ENCODE assay signal across 1 cellular context in the genomic region with DNA sequence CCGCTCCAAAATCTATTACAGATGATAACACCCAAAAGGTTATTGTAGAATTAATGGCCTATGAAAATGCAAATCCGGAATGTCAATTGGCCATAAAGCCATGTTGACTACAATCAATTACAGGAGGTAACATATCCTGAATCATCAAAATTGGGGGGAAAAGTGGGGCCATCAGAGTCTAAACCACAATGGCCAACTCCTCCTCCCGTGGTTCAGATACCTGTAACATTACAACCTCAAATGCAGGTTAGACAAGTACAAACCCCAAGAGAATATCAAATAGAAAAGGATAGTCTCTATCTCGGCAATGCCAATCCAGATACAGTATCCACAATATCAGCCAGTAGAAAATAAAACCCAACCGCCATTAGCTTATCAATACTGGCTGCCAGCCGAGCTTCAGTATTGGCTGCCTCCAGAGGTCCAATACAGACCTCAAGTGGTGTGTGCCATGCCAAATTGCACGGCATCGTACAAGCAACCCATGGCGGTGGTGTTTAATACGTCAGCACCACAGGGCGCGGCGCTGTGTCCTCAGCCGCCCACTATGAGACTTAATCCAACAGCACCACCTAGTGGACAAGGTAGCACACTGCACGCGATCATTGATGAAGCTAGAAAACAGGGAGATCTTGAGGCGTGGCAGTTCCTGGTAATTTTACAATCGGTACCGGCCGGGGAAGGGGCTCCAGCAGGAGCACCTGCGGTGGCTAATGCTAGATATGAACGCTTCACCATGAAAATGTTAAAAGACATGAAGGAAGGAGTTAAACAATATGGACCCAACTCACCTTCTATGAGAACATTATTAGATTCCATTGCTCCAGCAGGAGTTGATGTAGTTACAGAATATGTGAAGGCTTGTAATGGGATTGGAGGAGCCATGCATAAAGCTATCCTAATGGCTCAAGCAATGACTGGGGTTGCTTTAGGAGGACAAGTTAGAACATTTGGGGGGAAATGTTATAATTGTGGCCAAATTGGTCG.
TF ChIP-seq lines count a peak whose summit lies in the region.

No MANE protein-coding gene starts in this region.

TF ChIP-seq in K562, 482 proteins besides CTCF, POLR2A, EP300 and RAD21 (continued from another document and continues in another):
- TF ChIP-seq, protein P1, sequence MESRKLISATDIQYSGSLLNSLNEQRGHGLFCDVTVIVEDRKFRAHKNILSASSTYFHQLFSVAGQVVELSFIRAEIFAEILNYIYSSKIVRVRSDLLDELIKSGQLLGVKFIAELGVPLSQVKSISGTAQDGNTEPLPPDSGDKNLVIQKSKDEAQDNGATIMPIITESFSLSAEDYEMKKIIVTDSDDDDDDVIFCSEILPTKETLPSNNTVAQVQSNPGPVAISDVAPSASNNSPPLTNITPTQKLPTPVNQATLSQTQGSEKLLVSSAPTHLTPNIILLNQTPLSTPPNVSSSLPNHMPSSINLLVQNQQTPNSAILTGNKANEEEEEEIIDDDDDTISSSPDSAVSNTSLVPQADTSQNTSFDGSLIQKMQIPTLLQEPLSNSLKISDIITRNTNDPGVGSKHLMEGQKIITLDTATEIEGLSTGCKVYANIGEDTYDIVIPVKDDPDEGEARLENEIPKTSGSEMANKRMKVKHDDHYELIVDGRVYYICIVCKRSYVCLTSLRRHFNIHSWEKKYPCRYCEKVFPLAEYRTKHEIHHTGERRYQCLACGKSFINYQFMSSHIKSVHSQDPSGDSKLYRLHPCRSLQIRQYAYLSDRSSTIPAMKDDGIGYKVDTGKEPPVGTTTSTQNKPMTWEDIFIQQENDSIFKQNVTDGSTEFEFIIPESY (CRISPR knock-in tag; IDR thresholded peaks at IDR 0.05) = peak; percentile 64; the same call in 1 of the 2 replicates
- no peak for TF ChIP-seq KAT7 (CRISPR knock-in tag; IDR thresholded peaks at IDR 0.05; ENCODE audit: borderline replicate concordance)
- TF ChIP-seq, protein P2, sequence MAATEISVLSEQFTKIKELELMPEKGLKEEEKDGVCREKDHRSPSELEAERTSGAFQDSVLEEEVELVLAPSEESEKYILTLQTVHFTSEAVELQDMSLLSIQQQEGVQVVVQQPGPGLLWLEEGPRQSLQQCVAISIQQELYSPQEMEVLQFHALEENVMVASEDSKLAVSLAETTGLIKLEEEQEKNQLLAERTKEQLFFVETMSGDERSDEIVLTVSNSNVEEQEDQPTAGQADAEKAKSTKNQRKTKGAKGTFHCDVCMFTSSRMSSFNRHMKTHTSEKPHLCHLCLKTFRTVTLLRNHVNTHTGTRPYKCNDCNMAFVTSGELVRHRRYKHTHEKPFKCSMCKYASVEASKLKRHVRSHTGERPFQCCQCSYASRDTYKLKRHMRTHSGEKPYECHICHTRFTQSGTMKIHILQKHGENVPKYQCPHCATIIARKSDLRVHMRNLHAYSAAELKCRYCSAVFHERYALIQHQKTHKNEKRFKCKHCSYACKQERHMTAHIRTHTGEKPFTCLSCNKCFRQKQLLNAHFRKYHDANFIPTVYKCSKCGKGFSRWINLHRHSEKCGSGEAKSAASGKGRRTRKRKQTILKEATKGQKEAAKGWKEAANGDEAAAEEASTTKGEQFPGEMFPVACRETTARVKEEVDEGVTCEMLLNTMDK (IDR thresholded peaks at IDR 0.05; ENCODE audit: borderline replicate concordance, insufficient read depth, low read depth, low read length, poor library complexity, severe bottlenecking) = peak; percentile 59
- 0 out of 2 replicates have a peak, but pooled peaks have one; percentile 8 for TF ChIP-seq SMAD4 (CRISPR knock-in tag; conservative IDR thresholded peaks at IDR 0.05)
- no peak for TF ChIP-seq NFE2L1 (tag; IDR thresholded peaks at IDR 0.05; ENCODE audit: borderline replicate concordance, low read depth)
- TF ChIP-seq, protein P3, sequence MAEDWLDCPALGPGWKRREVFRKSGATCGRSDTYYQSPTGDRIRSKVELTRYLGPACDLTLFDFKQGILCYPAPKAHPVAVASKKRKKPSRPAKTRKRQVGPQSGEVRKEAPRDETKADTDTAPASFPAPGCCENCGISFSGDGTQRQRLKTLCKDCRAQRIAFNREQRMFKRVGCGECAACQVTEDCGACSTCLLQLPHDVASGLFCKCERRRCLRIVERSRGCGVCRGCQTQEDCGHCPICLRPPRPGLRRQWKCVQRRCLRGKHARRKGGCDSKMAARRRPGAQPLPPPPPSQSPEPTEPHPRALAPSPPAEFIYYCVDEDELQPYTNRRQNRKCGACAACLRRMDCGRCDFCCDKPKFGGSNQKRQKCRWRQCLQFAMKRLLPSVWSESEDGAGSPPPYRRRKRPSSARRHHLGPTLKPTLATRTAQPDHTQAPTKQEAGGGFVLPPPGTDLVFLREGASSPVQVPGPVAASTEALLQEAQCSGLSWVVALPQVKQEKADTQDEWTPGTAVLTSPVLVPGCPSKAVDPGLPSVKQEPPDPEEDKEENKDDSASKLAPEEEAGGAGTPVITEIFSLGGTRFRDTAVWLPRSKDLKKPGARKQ (CRISPR knock-in tag; IDR thresholded peaks at IDR 0.05) = no peak
- TF ChIP-seq HMGN3 (IDR thresholded peaks at IDR 0.05; ENCODE audit: borderline replicate concordance, extremely low read depth, insufficient read length, low read depth, low read length) = no peak
- no peak for TF ChIP-seq ETS2 (tag; IDR thresholded peaks at IDR 0.05; ENCODE audit: borderline replicate concordance, poor library complexity, severe bottlenecking)
- TF ChIP-seq RBM14 (IDR thresholded peaks at IDR 0.05; ENCODE audit: borderline replicate concordance, insufficient read depth, low read depth, low read length) = no peak
- TF ChIP-seq SMAD1 (IDR thresholded peaks at IDR 0.05; ENCODE audit: low read depth, low read length, partially characterized antibody) = no peak
- TF ChIP-seq ZNF785 (CRISPR knock-in tag; IDR thresholded peaks at IDR 0.05) = no peak
- TF ChIP-seq TEAD4 (IDR thresholded peaks at IDR 0.05; ENCODE audit: low read length) = 0 out of 2 replicates have a peak, but pooled peaks have one; percentile 17
- no peak for TF ChIP-seq TEAD4 (CRISPR knock-in tag; IDR thresholded peaks at IDR 0.05; ENCODE audit: borderline replicate concordance)
- TF ChIP-seq, protein P4, sequence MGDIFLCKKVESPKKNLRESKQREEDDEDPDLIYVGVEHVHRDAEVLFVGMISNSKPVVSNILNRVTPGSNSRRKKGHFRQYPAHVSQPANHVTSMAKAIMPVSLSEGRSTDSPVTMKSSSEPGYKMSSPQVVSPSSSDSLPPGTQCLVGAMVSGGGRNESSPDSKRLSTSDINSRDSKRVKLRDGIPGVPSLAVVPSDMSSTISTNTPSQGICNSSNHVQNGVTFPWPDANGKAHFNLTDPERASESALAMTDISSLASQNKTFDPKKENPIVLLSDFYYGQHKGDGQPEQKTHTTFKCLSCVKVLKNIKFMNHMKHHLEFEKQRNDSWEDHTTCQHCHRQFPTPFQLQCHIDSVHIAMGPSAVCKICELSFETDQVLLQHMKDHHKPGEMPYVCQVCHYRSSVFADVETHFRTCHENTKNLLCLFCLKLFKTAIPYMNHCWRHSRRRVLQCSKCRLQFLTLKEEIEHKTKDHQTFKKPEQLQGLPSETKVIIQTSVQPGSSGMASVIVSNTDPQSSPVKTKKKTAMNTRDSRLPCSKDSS (IDR thresholded peaks at IDR 0.05; ENCODE audit: low read depth, partially characterized antibody) = no peak
- TF ChIP-seq RBM22 (IDR thresholded peaks at IDR 0.05; ENCODE audit: low read depth, low read length, poor library complexity, severe bottlenecking) = no peak
- no peak for TF ChIP-seq GTF2A2 (tag; IDR thresholded peaks at IDR 0.05)
- TF ChIP-seq, protein P5, sequence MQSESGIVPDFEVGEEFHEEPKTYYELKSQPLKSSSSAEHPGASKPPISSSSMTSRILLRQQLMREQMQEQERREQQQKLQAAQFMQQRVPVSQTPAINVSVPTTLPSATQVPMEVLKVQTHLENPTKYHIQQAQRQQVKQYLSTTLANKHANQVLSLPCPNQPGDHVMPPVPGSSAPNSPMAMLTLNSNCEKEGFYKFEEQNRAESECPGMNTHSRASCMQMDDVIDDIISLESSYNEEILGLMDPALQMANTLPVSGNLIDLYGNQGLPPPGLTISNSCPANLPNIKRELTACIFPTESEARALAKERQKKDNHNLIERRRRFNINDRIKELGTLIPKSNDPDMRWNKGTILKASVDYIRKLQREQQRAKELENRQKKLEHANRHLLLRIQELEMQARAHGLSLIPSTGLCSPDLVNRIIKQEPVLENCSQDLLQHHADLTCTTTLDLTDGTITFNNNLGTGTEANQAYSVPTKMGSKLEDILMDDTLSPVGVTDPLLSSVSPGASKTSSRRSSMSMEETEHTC (IDR thresholded peaks at IDR 0.05) = no peak
- no peak for TF ChIP-seq HDAC6 (IDR thresholded peaks at IDR 0.05; ENCODE audit: low read depth, low read length)
- peak; percentile 46; the same call in 1 of the 2 replicates for TF ChIP-seq MYC (IDR thresholded peaks at IDR 0.05; ENCODE audit: low read depth, low read length)
- TF ChIP-seq MYC (CRISPR knock-in tag; IDR thresholded peaks at IDR 0.05; ENCODE audit: borderline replicate concordance, low read depth) = no peak
- no peak for TF ChIP-seq ZNF263 (CRISPR knock-in tag; IDR thresholded peaks at IDR 0.05; ENCODE audit: borderline replicate concordance)
- no peak for TF ChIP-seq RFX1 (IDR thresholded peaks at IDR 0.05)
- TF ChIP-seq CHD2 (IDR thresholded peaks at IDR 0.05; ENCODE audit: low read depth, low read length) = no peak
- TF ChIP-seq, protein P6, sequence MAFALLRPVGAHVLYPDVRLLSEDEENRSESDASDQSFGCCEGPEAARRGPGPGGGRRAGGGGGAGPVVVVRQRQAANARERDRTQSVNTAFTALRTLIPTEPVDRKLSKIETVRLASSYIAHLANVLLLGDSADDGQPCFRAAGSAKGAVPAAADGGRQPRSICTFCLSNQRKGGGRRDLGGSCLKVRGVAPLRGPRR (CRISPR knock-in tag; IDR thresholded peaks at IDR 0.05) = no peak
- TF ChIP-seq HDAC1 (IDR thresholded peaks at IDR 0.05) = 0 out of 4 replicates have a peak, but pooled peaks of 1 of the 2 experiments have one; percentile 18
- peak in 1 of 2 experiments; percentile 58; a peak in 2 of 4 replicates for TF ChIP-seq RCOR1 (IDR thresholded peaks at IDR 0.05; ENCODE audit: borderline replicate concordance in 1 of 2, low read depth in 2 of 2, low read length in 2 of 2)
- TF ChIP-seq, protein P7, sequence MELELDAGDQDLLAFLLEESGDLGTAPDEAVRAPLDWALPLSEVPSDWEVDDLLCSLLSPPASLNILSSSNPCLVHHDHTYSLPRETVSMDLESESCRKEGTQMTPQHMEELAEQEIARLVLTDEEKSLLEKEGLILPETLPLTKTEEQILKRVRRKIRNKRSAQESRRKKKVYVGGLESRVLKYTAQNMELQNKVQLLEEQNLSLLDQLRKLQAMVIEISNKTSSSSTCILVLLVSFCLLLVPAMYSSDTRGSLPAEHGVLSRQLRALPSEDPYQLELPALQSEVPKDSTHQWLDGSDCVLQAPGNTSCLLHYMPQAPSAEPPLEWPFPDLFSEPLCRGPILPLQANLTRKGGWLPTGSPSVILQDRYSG (tag; conservative IDR thresholded peaks at IDR 0.05; ENCODE audit: low read depth) = no peak
- TF ChIP-seq, protein P8, sequence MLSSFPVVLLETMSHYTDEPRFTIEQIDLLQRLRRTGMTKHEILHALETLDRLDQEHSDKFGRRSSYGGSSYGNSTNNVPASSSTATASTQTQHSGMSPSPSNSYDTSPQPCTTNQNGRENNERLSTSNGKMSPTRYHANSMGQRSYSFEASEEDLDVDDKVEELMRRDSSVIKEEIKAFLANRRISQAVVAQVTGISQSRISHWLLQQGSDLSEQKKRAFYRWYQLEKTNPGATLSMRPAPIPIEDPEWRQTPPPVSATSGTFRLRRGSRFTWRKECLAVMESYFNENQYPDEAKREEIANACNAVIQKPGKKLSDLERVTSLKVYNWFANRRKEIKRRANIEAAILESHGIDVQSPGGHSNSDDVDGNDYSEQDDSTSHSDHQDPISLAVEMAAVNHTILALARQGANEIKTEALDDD (IDR thresholded peaks at IDR 0.05) = peak; percentile 71
- no peak for TF ChIP-seq MCM3 (IDR thresholded peaks at IDR 0.05)
- TF ChIP-seq ZFP36 (IDR thresholded peaks at IDR 0.05; ENCODE audit: low read depth, low read length, partially characterized antibody) = peak; percentile 30
- TF ChIP-seq SNIP1 (IDR thresholded peaks at IDR 0.05; ENCODE audit: low read depth) = no peak
- TF ChIP-seq C11orf30 (IDR thresholded peaks at IDR 0.05; ENCODE audit: low read depth) = peak; percentile 57
- TF ChIP-seq ZNF444 (CRISPR knock-in tag; IDR thresholded peaks at IDR 0.05) = no peak
- no peak for TF ChIP-seq ESRRB (CRISPR knock-in tag; IDR thresholded peaks at IDR 0.05; ENCODE audit: borderline replicate concordance)
- TF ChIP-seq ZC3H4 (CRISPR knock-in tag; IDR thresholded peaks at IDR 0.05; ENCODE audit: borderline replicate concordance) = no peak
- no peak for TF ChIP-seq ZNF174 (CRISPR knock-in tag; IDR thresholded peaks at IDR 0.05)
- TF ChIP-seq SMAD2 (IDR thresholded peaks at IDR 0.05; ENCODE audit: low read depth, low read length) = no peak
- no peak for TF ChIP-seq MEF2A (IDR thresholded peaks at IDR 0.05; ENCODE audit: control insufficient read depth, low read depth, low read length)
- no peak for TF ChIP-seq ZNF165 (CRISPR knock-in tag; IDR thresholded peaks at IDR 0.05; ENCODE audit: borderline replicate concordance)
- TF ChIP-seq TOE1 (IDR thresholded peaks at IDR 0.05; ENCODE audit: borderline replicate concordance) = peak; percentile 17; the same call in 1 of the 2 replicates
- TF ChIP-seq TOE1 (CRISPR knock-in tag; IDR thresholded peaks at IDR 0.05; ENCODE audit: borderline replicate concordance, low read depth) = no peak
- TF ChIP-seq DACH1 (IDR thresholded peaks at IDR 0.05; ENCODE audit: partially characterized antibody) = no peak
